Comparison of ENCODE assay signal across 9 cellular contexts in genomic region chr5:95379133-95379532, GRCh38. TPM values are rescaled to one million over a fixed set of nuclear protein-coding genes. Genes with fewer than 3 reads are reported as not detected.
"Had no signal": no experiment of that assay in that cellular context is flagged by ENCODE, and none has a peak within 500 bp of the region (broad histone marks: within the 10 kb centered on the region; RNA-seq: fewer than 3 reads in every experiment).

No MANE protein-coding gene starts in this region.

- H3K4me3 Mint-ChIP-seq: H9 had no signal

- FAIRE-seq: H54, HTR-8/SVneo had no signal

- H2AFZ ChIP-seq: GM23248 had no signal

- H3K27ac Mint-ChIP-seq: H9 had no signal

- H3K4me3 ChIP-seq: GM23248 had no signal

- H3K9ac ChIP-seq: GM23248, KMS-11 had no signal

- H3K4me2 ChIP-seq: KMS-11 had no signal

- DNase-seq: GM23248, GOT3, H9, HCEC 1CT, KBM-7 had no signal

- H3K27ac ChIP-seq: GM23248, KMS-11 had no signal

RNA-seq across cellular contexts. Expression of gene FAM81B, which starts 12.0 kb away (rescaled TPM):
- total RNA-seq: GM23248, H9, HT-29 had no signal
- polyA plus RNA-seq: GM23248 had no signal
